1 cellular context compared by ENCODE assay signal in genomic region chr12:54683388-54683787, GRCh38.
TF ChIP-seq lines count a peak whose summit lies in the region.

No MANE protein-coding gene starts in this region.

TF ChIP-seq in H1, 55 proteins besides CTCF, POLR2A, EP300 and RAD21:
- TF ChIP-seq HDAC2 (IDR thresholded peaks at IDR 0.05; ENCODE audit: borderline replicate concordance in 1 of 2, low read depth in 2 of 2, low read length in 2 of 2) (peak; percentile 13 to 56; a peak in 1 of 4 replicates), TAF1 (IDR thresholded peaks at IDR 0.05; ENCODE audit: low read depth, low read length) (no peak), JUND (IDR thresholded peaks at IDR 0.05; ENCODE audit: low read length) (no peak), RBBP5 (IDR thresholded peaks at IDR 0.05; ENCODE audit: borderline replicate concordance, low read depth, low read length) (no peak), TEAD4 (IDR thresholded peaks at IDR 0.05; ENCODE audit: low read depth, low read length) (no peak), ZNF274 (IDR thresholded peaks at IDR 0.05; ENCODE audit: borderline replicate concordance, extremely low read depth, low read length) (no peak), GABPA (IDR thresholded peaks at IDR 0.05; ENCODE audit: borderline replicate concordance, insufficient read depth, low read length) (no peak), SIN3A (conservative IDR thresholded peaks at IDR 0.05 in 1 of 2, IDR thresholded peaks at IDR 0.05 in 1 of 2; ENCODE audit: low read depth in 1 of 2, low read length in 2 of 2) (0 out of 4 replicates have a peak, but pooled peaks of 1 of the 2 experiments have one; percentile 26), KDM5A (IDR thresholded peaks at IDR 0.05; ENCODE audit: low read length) (no peak), NRF1 (IDR thresholded peaks at IDR 0.05; ENCODE audit: low read depth, low read length) (no peak), NANOG (IDR thresholded peaks at IDR 0.05; ENCODE audit: insufficient read depth, low read depth, low read length, poor library complexity, severe bottlenecking) (peak; percentile 77)
- TF ChIP-seq, protein P1, sequence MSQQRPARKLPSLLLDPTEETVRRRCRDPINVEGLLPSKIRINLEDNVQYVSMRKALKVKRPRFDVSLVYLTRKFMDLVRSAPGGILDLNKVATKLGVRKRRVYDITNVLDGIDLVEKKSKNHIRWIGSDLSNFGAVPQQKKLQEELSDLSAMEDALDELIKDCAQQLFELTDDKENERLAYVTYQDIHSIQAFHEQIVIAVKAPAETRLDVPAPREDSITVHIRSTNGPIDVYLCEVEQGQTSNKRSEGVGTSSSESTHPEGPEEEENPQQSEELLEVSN (IDR thresholded peaks at IDR 0.05) = peak; percentile 57; the same call in 1 of the 2 replicates
- TF ChIP-seq, protein P2, sequence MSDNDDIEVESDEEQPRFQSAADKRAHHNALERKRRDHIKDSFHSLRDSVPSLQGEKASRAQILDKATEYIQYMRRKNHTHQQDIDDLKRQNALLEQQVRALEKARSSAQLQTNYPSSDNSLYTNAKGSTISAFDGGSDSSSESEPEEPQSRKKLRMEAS (IDR thresholded peaks at IDR 0.05) = peak; percentile 72
- TF ChIP-seq, protein P3, sequence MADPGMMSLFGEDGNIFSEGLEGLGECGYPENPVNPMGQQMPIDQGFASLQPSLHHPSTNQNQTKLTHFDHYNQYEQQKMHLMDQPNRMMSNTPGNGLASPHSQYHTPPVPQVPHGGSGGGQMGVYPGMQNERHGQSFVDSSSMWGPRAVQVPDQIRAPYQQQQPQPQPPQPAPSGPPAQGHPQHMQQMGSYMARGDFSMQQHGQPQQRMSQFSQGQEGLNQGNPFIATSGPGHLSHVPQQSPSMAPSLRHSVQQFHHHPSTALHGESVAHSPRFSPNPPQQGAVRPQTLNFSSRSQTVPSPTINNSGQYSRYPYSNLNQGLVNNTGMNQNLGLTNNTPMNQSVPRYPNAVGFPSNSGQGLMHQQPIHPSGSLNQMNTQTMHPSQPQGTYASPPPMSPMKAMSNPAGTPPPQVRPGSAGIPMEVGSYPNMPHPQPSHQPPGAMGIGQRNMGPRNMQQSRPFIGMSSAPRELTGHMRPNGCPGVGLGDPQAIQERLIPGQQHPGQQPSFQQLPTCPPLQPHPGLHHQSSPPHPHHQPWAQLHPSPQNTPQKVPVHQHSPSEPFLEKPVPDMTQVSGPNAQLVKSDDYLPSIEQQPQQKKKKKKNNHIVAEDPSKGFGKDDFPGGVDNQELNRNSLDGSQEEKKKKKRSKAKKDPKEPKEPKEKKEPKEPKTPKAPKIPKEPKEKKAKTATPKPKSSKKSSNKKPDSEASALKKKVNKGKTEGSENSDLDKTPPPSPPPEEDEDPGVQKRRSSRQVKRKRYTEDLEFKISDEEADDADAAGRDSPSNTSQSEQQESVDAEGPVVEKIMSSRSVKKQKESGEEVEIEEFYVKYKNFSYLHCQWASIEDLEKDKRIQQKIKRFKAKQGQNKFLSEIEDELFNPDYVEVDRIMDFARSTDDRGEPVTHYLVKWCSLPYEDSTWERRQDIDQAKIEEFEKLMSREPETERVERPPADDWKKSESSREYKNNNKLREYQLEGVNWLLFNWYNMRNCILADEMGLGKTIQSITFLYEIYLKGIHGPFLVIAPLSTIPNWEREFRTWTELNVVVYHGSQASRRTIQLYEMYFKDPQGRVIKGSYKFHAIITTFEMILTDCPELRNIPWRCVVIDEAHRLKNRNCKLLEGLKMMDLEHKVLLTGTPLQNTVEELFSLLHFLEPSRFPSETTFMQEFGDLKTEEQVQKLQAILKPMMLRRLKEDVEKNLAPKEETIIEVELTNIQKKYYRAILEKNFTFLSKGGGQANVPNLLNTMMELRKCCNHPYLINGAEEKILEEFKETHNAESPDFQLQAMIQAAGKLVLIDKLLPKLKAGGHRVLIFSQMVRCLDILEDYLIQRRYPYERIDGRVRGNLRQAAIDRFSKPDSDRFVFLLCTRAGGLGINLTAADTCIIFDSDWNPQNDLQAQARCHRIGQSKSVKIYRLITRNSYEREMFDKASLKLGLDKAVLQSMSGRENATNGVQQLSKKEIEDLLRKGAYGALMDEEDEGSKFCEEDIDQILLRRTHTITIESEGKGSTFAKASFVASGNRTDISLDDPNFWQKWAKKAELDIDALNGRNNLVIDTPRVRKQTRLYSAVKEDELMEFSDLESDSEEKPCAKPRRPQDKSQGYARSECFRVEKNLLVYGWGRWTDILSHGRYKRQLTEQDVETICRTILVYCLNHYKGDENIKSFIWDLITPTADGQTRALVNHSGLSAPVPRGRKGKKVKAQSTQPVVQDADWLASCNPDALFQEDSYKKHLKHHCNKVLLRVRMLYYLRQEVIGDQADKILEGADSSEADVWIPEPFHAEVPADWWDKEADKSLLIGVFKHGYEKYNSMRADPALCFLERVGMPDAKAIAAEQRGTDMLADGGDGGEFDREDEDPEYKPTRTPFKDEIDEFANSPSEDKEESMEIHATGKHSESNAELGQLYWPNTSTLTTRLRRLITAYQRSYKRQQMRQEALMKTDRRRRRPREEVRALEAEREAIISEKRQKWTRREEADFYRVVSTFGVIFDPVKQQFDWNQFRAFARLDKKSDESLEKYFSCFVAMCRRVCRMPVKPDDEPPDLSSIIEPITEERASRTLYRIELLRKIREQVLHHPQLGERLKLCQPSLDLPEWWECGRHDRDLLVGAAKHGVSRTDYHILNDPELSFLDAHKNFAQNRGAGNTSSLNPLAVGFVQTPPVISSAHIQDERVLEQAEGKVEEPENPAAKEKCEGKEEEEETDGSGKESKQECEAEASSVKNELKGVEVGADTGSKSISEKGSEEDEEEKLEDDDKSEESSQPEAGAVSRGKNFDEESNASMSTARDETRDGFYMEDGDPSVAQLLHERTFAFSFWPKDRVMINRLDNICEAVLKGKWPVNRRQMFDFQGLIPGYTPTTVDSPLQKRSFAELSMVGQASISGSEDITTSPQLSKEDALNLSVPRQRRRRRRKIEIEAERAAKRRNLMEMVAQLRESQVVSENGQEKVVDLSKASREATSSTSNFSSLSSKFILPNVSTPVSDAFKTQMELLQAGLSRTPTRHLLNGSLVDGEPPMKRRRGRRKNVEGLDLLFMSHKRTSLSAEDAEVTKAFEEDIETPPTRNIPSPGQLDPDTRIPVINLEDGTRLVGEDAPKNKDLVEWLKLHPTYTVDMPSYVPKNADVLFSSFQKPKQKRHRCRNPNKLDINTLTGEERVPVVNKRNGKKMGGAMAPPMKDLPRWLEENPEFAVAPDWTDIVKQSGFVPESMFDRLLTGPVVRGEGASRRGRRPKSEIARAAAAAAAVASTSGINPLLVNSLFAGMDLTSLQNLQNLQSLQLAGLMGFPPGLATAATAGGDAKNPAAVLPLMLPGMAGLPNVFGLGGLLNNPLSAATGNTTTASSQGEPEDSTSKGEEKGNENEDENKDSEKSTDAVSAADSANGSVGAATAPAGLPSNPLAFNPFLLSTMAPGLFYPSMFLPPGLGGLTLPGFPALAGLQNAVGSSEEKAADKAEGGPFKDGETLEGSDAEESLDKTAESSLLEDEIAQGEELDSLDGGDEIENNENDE (IDR thresholded peaks at IDR 0.05; ENCODE audit: insufficient replicate concordance, low read length) = peak; percentile 23
- TF ChIP-seq, protein P4, sequence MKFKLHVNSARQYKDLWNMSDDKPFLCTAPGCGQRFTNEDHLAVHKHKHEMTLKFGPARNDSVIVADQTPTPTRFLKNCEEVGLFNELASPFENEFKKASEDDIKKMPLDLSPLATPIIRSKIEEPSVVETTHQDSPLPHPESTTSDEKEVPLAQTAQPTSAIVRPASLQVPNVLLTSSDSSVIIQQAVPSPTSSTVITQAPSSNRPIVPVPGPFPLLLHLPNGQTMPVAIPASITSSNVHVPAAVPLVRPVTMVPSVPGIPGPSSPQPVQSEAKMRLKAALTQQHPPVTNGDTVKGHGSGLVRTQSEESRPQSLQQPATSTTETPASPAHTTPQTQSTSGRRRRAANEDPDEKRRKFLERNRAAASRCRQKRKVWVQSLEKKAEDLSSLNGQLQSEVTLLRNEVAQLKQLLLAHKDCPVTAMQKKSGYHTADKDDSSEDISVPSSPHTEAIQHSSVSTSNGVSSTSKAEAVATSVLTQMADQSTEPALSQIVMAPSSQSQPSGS (IDR thresholded peaks at IDR 0.05; ENCODE audit: low read length) = no peak
